In the genomic region with DNA sequence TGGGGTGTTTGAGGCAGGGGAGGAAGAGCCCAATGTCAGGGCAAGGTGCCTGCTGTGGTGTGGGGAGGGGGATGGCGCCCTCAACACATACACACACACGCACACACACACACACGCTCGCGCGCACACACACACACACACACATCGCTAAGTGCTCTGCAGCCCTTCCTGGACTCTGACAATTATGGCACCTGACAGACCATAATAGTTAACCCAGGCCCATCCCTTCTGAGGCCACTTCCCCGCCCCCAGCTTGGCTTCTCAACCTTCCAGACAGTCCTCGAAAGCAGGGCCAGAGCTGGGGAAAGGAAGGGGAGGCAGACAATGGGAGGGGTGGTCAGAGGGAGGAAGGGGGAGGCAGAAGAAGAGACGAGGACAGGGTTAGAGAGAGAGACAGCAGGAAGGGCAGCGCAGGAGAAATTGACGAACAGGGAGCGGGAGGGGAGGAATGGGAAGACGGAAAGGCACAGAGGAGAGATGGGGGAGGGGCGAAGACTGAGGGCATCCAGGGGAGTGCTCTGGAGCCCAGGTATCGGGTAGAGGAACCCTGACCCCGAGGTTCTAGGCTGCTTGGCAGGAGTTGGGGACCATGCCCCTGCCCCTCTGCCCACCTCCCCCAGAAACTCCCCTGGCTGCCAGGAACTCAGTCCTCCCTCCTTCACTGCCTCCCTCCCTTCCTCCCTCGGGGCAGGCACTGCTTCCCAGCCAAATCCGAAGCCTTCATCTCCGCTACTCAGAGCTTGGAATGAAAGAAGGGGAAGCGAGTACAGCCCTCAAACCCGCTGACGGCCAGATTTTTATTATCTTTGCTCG, we compare ENCODE assay signal across 9 cellular contexts. TPM values are rescaled to one million over a fixed set of nuclear protein-coding genes. Genes with fewer than 3 reads are reported as not detected.
A peak's percentile ranks its signal among the peaks of the same experiment; 100 is the strongest.
DNase-seq lines count a peak whose midpoint lies in the region; ATAC-seq lines count a peak whose summit lies in the region.
"Had no signal": no experiment of that assay in that cellular context is flagged by ENCODE, and none has a peak within 500 bp of the region (broad histone marks: within the 10 kb centered on the region; RNA-seq: fewer than 3 reads in every experiment).

No MANE protein-coding gene starts in this region.

- H3K9me3 ChIP-seq in Karpas-422 (ENCODE audit: low read length) (no peaks in the 10 kb centered on the region), mesodermal cell (ENCODE audit: control insufficient read depth, low read length) (no peaks in the 10 kb centered on the region), GM23248 (ENCODE audit: low read depth) (no peaks in the 10 kb centered on the region)

- H3F3A ChIP-seq in GM23248 (ENCODE audit: insufficient read depth) = no peaks in the 10 kb centered on the region

- no peaks in the 10 kb centered on the region for H4K20me1 ChIP-seq in Karpas-422 (ENCODE audit: insufficient read depth, low read depth, low read length)
- H4K20me1 ChIP-seq in GM23248 (ENCODE audit: insufficient read depth) = no peaks in the 10 kb centered on the region

- 6 to 7% methylated on average over 11 of the region's 24 CpGs for WGBS in mesodermal cell (ENCODE audit: insufficient coverage in 2 of 2), 2 experiments
- 9 to 30% methylated on average over 13 to 24 of the region's 24 CpGs for WGBS in GM23248 (ENCODE audit: low coverage in 1 of 2, low lambda C conversion rate in 2 of 2, missing lambda C conversion rate in 2 of 2), 2 experiments

- H3K4me1 ChIP-seq in Karpas-422 (ENCODE audit: low read length) (peaks cover 17% of the 10 kb centered on the region), mesodermal cell (ENCODE audit: control insufficient read depth, insufficient read depth, low read length, poor library complexity, severe bottlenecking) (peaks cover 25% of the 10 kb centered on the region), GM23248 (ENCODE audit: insufficient read depth) (no peaks in the 10 kb centered on the region)

- H3K9ac ChIP-seq in Karpas-422 (ENCODE audit: low read length) (no peak overlapping the region), GM23248 (no peak overlapping the region)

- H3K36me3 ChIP-seq in Karpas-422 (ENCODE audit: insufficient read depth, low read length) (no peaks in the 10 kb centered on the region), mesodermal cell (ENCODE audit: control insufficient read depth, insufficient read depth, low read length) (no peaks in the 10 kb centered on the region), GM23248 (ENCODE audit: low read depth) (no peaks in the 10 kb centered on the region)

- DNase-seq in DMS153 treated with DMSO at 0.1 percent for 48 hours (lab: John Stamatoyannopoulos, UW; ENCODE audit: unreplicated experiment) (peak; percentile 64), Karpas-422 (peak; percentile 43), SK-N-DZ (ENCODE audit: low spot score) (peak; percentile 88), GM23248 (no peak), GOT3 (lab: John Stamatoyannopoulos, UW) (no peak)
- no peak for DNase-seq in activated CD4-positive, alpha-beta T cell treated with anti-CD3 and anti-CD28 coated beads, Interleukin-2, amount 50 U/mL, for 48 hours
- DNase-seq: activated naive CD4-positive, alpha-beta T cell treated with anti-CD3 and anti-CD28 coated beads for 36 hours had no signal

- H3K4me3 ChIP-seq in Karpas-422 (ENCODE audit: low read length) (no peak overlapping the region), mesodermal cell (ENCODE audit: extremely low read depth, insufficient read depth, low read length, poor library complexity, severe bottlenecking) (no peak overlapping the region), GM23248 (no peak overlapping the region)

- no peak overlapping the region for H3K27ac ChIP-seq in Karpas-422 (ENCODE audit: low read length)
- peak overlapping the region; percentile 3 for H3K27ac ChIP-seq in mesodermal cell (ENCODE audit: low read depth, low read length, severe bottlenecking)
- no peak overlapping the region for H3K27ac ChIP-seq in GM23248

- H3K79me2 ChIP-seq in Karpas-422 (ENCODE audit: low read length) (no peaks in the 10 kb centered on the region), GM23248 (ENCODE audit: insufficient read depth) (no peaks in the 10 kb centered on the region)

- no peak for ATAC-seq in GM18519 (IDR thresholded peaks at IDR 0.05; ENCODE audit: low FRiP score, unreplicated experiment)

- H3K9me2 ChIP-seq in Karpas-422 (replicated peaks; ENCODE audit: insufficient read depth, low read length) (no peaks in the 10 kb centered on the region), GM23248 (ENCODE audit: insufficient read depth) (no peaks in the 10 kb centered on the region)

- H3K27me3 ChIP-seq in Karpas-422 (ENCODE audit: low read length) (no peaks in the 10 kb centered on the region), GM23248 (replicated peaks; ENCODE audit: insufficient read depth) (peaks cover 32% of the 10 kb centered on the region)

- H3K4me2 ChIP-seq in Karpas-422 (ENCODE audit: low read depth, low read length, poor library complexity, severe bottlenecking) (no peak overlapping the region), GM23248 (ENCODE audit: unreplicated experiment) (no peak overlapping the region)

- in situ Hi-C loops in GM23248 (cut with MboI) = no loop called here

- no peak overlapping the region for H2AFZ ChIP-seq in Karpas-422 (ENCODE audit: low read length)
- no peak overlapping the region for H2AFZ ChIP-seq in GM23248

RNA-seq across cellular contexts. Expression of gene SRCIN1, which starts 4.0 kb away (rescaled TPM):
- 0.14 and 0.86 TPM in 2 replicates for total RNA-seq in Karpas-422 (2014; rRNA removed; shearing (Covaris generic); ENCODE audit: low replicate concordance)
- polyA plus RNA-seq in SK-N-DZ (2014; cell fraction: cytosol; rRNA removed) = 2.7 and 3.0 TPM in 2 replicates
- polyA plus RNA-seq in SK-N-DZ (2014; cell fraction: nucleus; rRNA removed) = 7.4 and 10.8 TPM in 2 replicates
- polyA plus RNA-seq in mesodermal cell (2013, experiment 1 of 2) = 2.7 TPM
- 2.1 TPM for polyA plus RNA-seq in mesodermal cell (2013, experiment 2 of 2)
- total RNA-seq in GM23248 (2014; rRNA removed; shearing (Covaris generic)) = not detected in 2 replicates
- not detected in 2 replicates for polyA plus RNA-seq in GM23248 (2016; fragmentation: Nextera tagmentation; extraction: Ambion mirVana)

Comparison
In these comparisons a context has a peak if more than half of its experiments do, and no peak if none do; other contexts are left out.
1. DNase-seq: peak in DMS153 treated with DMSO at 0.1 percent for 48 hours (single experiment), Karpas-422 (single experiment) and SK-N-DZ (single experiment); none in activated CD4-positive, alpha-beta T cell treated with anti-CD3 and anti-CD28 coated beads, Interleukin-2, amount 50 U/mL, for 48 hours (0 of 2), GM23248 (single experiment) and GOT3 (single experiment).